8 cellular contexts compared by ENCODE assay signal in genomic region chr12:674272-674781, GRCh38.
DNase-seq lines count a peak whose midpoint lies in the region; ATAC-seq and TF ChIP-seq lines count a peak whose summit lies in the region.

No MANE protein-coding gene starts in this region.

- peak overlapping the region; percentile 95 for H3K27ac Mint-ChIP-seq in central memory CD8-positive, alpha-beta T cell (ENCODE audit: low read depth)

- DNase-seq in T-helper 22 cell (ENCODE audit: low read depth) (peak; percentile 77), foreskin fibroblast (no peak), NCI-H82 (lab: John Stamatoyannopoulos, UW) (no peak), EL (no peak)
- DNase-seq in central memory CD8-positive, alpha-beta T cell (ENCODE audit: low spot score in 2 of 2): peak; percentile 37 to 76
- DNase-seq in stimulated activated CD8-positive, alpha-beta memory T cell treated with anti-CD3 and anti-CD28 coated beads, Interleukin-7, amount 100 ng/mL, for 48 hours (ENCODE audit: extremely low read depth in 1 of 2, low read depth in 1 of 2): peak; percentile 67 to 87

- peaks cover 58% of the 10 kb centered on the region for H3K4me1 Mint-ChIP-seq in central memory CD8-positive, alpha-beta T cell

- peak; percentile 60 for TF ChIP-seq POLR2A in GM18951 (IDR thresholded peaks at IDR 0.05; ENCODE audit: extremely low read depth, insufficient read depth, insufficient read length)

- peak; percentile 82 for ATAC-seq in HG03039 (IDR thresholded peaks at IDR 0.05; ENCODE audit: unreplicated experiment)
- ATAC-seq in central memory CD8-positive, alpha-beta T cell (replicated peaks; ENCODE audit: extremely low read depth, poor library complexity, severe bottlenecking): peak; percentile 95

- no peaks in the 10 kb centered on the region for H3K27me3 Mint-ChIP-seq in central memory CD8-positive, alpha-beta T cell

- no peaks in the 10 kb centered on the region for H3K9me3 Mint-ChIP-seq in central memory CD8-positive, alpha-beta T cell

- no peak overlapping the region for H3K4me3 ChIP-seq in foreskin fibroblast (ENCODE audit: low read depth in 1 of 2, low read length in 2 of 2)

- in situ Hi-C loops in GM18951 (cut with MboI; ENCODE audit: low sequenced_read_pairs, unreplicated experiment): loop anchor here (10.0 kb wide), 1 partner anchor 70 kb away; no protein-coding TSS in a partner anchor

- TF ChIP-seq CTCF in foreskin fibroblast (IDR thresholded peaks at IDR 0.05; ENCODE audit: low read depth, low read length): no peak

- H3K4me3 Mint-ChIP-seq in central memory CD8-positive, alpha-beta T cell: peak overlapping the region; percentile 78

- H3K36me3 Mint-ChIP-seq in central memory CD8-positive, alpha-beta T cell (ENCODE audit: insufficient read depth): peaks cover 17% of the 10 kb centered on the region

Comparison
In these comparisons a context has a peak if more than half of its experiments do, and no peak if none do; other contexts are left out.
1. DNase-seq: peak in T-helper 22 cell (single experiment), central memory CD8-positive, alpha-beta T cell (2 of 2) and stimulated activated CD8-positive, alpha-beta memory T cell treated with anti-CD3 and anti-CD28 coated beads, Interleukin-7, amount 100 ng/mL, for 48 hours (2 of 2); none in foreskin fibroblast (0 of 2), NCI-H82 (single experiment) and EL (single experiment).